Comparison of ENCODE assay signal across 15 cellular contexts in genomic region chr1:161171191-161171590, GRCh38. TPM values are rescaled to one million over a fixed set of nuclear protein-coding genes. Genes with fewer than 3 reads are reported as not detected.
DNase-seq lines count a peak whose midpoint lies in the region; ATAC-seq and TF ChIP-seq lines count a peak whose summit lies in the region.
"Had no signal": no experiment of that assay in that cellular context is flagged by ENCODE, and none has a peak within 500 bp of the region (broad histone marks: within the 10 kb centered on the region; RNA-seq: fewer than 3 reads in every experiment).

No MANE protein-coding gene starts in this region.

- H3K9me2 ChIP-seq in Karpas-422 (replicated peaks; ENCODE audit: insufficient read depth, low read length) = no peaks in the 10 kb centered on the region

- H3K36me3 ChIP-seq in Karpas-422 (ENCODE audit: insufficient read depth, low read length) (peaks cover 24% of the 10 kb centered on the region), skeletal muscle satellite cell (ENCODE audit: insufficient read depth, low read length) (peaks cover 43% of the 10 kb centered on the region)

- DNase-seq in activated naive CD4-positive, alpha-beta T cell treated with anti-CD3 and anti-CD28 coated beads, Interleukin-2, amount 50 U/mL, for 16 hours = no peak
- DNase-seq in Karpas-422 (no peak), chondrocyte (ENCODE audit: low spot score) (no peak), SHP77 (lab: John Stamatoyannopoulos, UW) (no peak)
- DNase-seq: activated gamma-delta T cell treated with Interleukin-2 at 50 U/mL for 16 hours; cortex of kidney; midbrain; MV-4-11; NCI-H2171 treated with DMSO at 0.1 percent for 48 hours; stimulated activated CD4-positive, alpha-beta T cell treated with anti-CD3 and anti-CD28 coated beads, Interleukin-2, amount 100 ng/mL, for 24 hours; T-helper 2 cell had no signal

- peak overlapping the region; percentile 23 for H3K27ac Mint-ChIP-seq in activated naive CD4-positive, alpha-beta T cell treated with anti-CD3 and anti-CD28 coated beads, Interleukin-2, amount 50 U/mL, for 24 hours
- peak overlapping the region; percentile 27 for H3K27ac Mint-ChIP-seq in chondrocyte (ENCODE audit: unreplicated experiment)

- H3K27me3 ChIP-seq in Karpas-422 (ENCODE audit: low read length) (no peaks in the 10 kb centered on the region), skeletal muscle satellite cell (ENCODE audit: control insufficient read depth, insufficient read depth, low read length) (no peaks in the 10 kb centered on the region)

- H3K4me1 ChIP-seq in Karpas-422 (ENCODE audit: low read length) (peaks cover 22% of the 10 kb centered on the region), skeletal muscle satellite cell (ENCODE audit: control insufficient read depth, insufficient read depth, low read length) (peaks cover 24% of the 10 kb centered on the region)

- H3K36me3 Mint-ChIP-seq in activated naive CD4-positive, alpha-beta T cell treated with anti-CD3 and anti-CD28 coated beads, Interleukin-2, amount 50 U/mL, for 24 hours = peaks cover 17% of the 10 kb centered on the region
- peaks cover 22% of the 10 kb centered on the region for H3K36me3 Mint-ChIP-seq in chondrocyte (ENCODE audit: low read depth)

- H3K4me3 ChIP-seq in Karpas-422 (ENCODE audit: low read length) = no peak overlapping the region
- H3K4me3 ChIP-seq in skeletal muscle satellite cell (ENCODE audit: low read length) = no peak overlapping the region

- no peaks in the 10 kb centered on the region for H3K27me3 Mint-ChIP-seq in activated naive CD4-positive, alpha-beta T cell treated with anti-CD3 and anti-CD28 coated beads, Interleukin-2, amount 50 U/mL, for 24 hours
- H3K27me3 Mint-ChIP-seq in chondrocyte (ENCODE audit: low read depth) = no peaks in the 10 kb centered on the region

- 0 out of 2 replicates have a peak overlapping the region, but pooled peaks have one; percentile 24 for H3K9ac ChIP-seq in Karpas-422 (ENCODE audit: low read length)
- H3K9ac ChIP-seq in skeletal muscle satellite cell (ENCODE audit: low read depth, low read length) = peak overlapping the region; percentile 16

- peak; percentile 50 for TF ChIP-seq CTCF in chondrocyte (IDR thresholded peaks at IDR 0.05)

- ATAC-seq in activated CD4-positive, CD25-positive, alpha-beta regulatory T cell treated with anti-CD3 and anti-CD28 coated beads, Interleukin-2, amount 50 U/mL, for 24 hours = no peak
- ATAC-seq in HG02763 (IDR thresholded peaks at IDR 0.05; ENCODE audit: unreplicated experiment) = no peak

- no peaks in the 10 kb centered on the region for H3K9me3 ChIP-seq in Karpas-422 (ENCODE audit: low read length)
- H3K9me3 ChIP-seq in skeletal muscle satellite cell (replicated peaks; ENCODE audit: low read length) = no peaks in the 10 kb centered on the region

- H3K27ac ChIP-seq in Karpas-422 (ENCODE audit: low read length) = no peak overlapping the region

- no peaks in the 10 kb centered on the region for H3K9me3 Mint-ChIP-seq in activated naive CD4-positive, alpha-beta T cell treated with anti-CD3 and anti-CD28 coated beads, Interleukin-2, amount 50 U/mL, for 24 hours
- H3K9me3 Mint-ChIP-seq in chondrocyte (ENCODE audit: low read depth) = no peaks in the 10 kb centered on the region

- H3K4me2 ChIP-seq in Karpas-422 (ENCODE audit: low read depth, low read length, poor library complexity, severe bottlenecking) = no peak overlapping the region
- no peak overlapping the region for H3K4me2 ChIP-seq in skeletal muscle satellite cell (ENCODE audit: low read length)

- no peak overlapping the region for H2AFZ ChIP-seq in Karpas-422 (ENCODE audit: low read length)

- no peak overlapping the region for H3K4me3 Mint-ChIP-seq in activated naive CD4-positive, alpha-beta T cell treated with anti-CD3 and anti-CD28 coated beads, Interleukin-2, amount 50 U/mL, for 24 hours
- H3K4me3 Mint-ChIP-seq in chondrocyte (ENCODE audit: unreplicated experiment) = no peak overlapping the region

- H3K79me2 ChIP-seq in Karpas-422 (ENCODE audit: low read length) = peaks cover 19% of the 10 kb centered on the region

- peaks cover 62% of the 10 kb centered on the region for H3K4me1 Mint-ChIP-seq in activated naive CD4-positive, alpha-beta T cell treated with anti-CD3 and anti-CD28 coated beads, Interleukin-2, amount 50 U/mL, for 24 hours
- H3K4me1 Mint-ChIP-seq in chondrocyte (ENCODE audit: low read depth) = peaks cover 45% of the 10 kb centered on the region

- no peaks in the 10 kb centered on the region for H4K20me1 ChIP-seq in Karpas-422 (ENCODE audit: insufficient read depth, low read depth, low read length)

RNA-seq across cellular contexts. Expression of gene PPOX, which starts 5.0 kb away (rescaled TPM):
- 37.0 and 60.8 TPM in 2 replicates for total RNA-seq in Karpas-422 (2014; rRNA removed; shearing (Covaris generic); ENCODE audit: low replicate concordance)
- total RNA-seq in chondrocyte = 21.6 to 38.8 TPM (median 25.6 TPM) in 3 replicates
- 9.0 and 9.4 TPM in 2 replicates for total RNA-seq in skeletal muscle satellite cell (2012; rRNA removed)

RNA-seq across cellular contexts. Expression of gene B4GALT3, which starts 6.1 kb away (rescaled TPM):
- total RNA-seq in Karpas-422 (2014; rRNA removed; shearing (Covaris generic); ENCODE audit: low replicate concordance) = 34.9 and 54.7 TPM in 2 replicates
- 22.4 to 23.7 TPM (median 23.0 TPM) in 3 replicates for total RNA-seq in chondrocyte
- total RNA-seq in skeletal muscle satellite cell (2012; rRNA removed) = 15.3 and 23.1 TPM in 2 replicates

RNA-seq across cellular contexts. Expression of gene USP21, which starts 11.9 kb away (rescaled TPM):
- 21.9 and 43.9 TPM in 2 replicates for total RNA-seq in Karpas-422 (2014; rRNA removed; shearing (Covaris generic); ENCODE audit: low replicate concordance)
- total RNA-seq in chondrocyte = 15.7 to 24.8 TPM (median 16.0 TPM) in 3 replicates
- 6.8 and 7.9 TPM in 2 replicates for total RNA-seq in skeletal muscle satellite cell (2012; rRNA removed)

RNA-seq across cellular contexts. Expression of gene UFC1, which starts 17.4 kb away (rescaled TPM):
- total RNA-seq in Karpas-422 (2014; rRNA removed; shearing (Covaris generic); ENCODE audit: low replicate concordance) = 72.5 and 100.0 TPM in 2 replicates
- 84.2 to 95.6 TPM (median 89.4 TPM) in 3 replicates for total RNA-seq in chondrocyte
- 60.3 and 81.7 TPM in 2 replicates for total RNA-seq in skeletal muscle satellite cell (2012; rRNA removed)

RNA-seq across cellular contexts. Expression of gene ADAMTS4, which starts 27.7 kb away (rescaled TPM):
- total RNA-seq in Karpas-422 (2014; rRNA removed; shearing (Covaris generic); ENCODE audit: low replicate concordance) = 0.15 TPM in 1 of 2 replicates, not detected in the other
- 1.5 to 2.8 TPM (median 2.2 TPM) in 3 replicates for total RNA-seq in chondrocyte
- 2.8 and 14.2 TPM in 2 replicates for total RNA-seq in skeletal muscle satellite cell (2012; rRNA removed)
